Comparison of ENCODE assay signal across 8 cellular contexts in the genomic region with DNA sequence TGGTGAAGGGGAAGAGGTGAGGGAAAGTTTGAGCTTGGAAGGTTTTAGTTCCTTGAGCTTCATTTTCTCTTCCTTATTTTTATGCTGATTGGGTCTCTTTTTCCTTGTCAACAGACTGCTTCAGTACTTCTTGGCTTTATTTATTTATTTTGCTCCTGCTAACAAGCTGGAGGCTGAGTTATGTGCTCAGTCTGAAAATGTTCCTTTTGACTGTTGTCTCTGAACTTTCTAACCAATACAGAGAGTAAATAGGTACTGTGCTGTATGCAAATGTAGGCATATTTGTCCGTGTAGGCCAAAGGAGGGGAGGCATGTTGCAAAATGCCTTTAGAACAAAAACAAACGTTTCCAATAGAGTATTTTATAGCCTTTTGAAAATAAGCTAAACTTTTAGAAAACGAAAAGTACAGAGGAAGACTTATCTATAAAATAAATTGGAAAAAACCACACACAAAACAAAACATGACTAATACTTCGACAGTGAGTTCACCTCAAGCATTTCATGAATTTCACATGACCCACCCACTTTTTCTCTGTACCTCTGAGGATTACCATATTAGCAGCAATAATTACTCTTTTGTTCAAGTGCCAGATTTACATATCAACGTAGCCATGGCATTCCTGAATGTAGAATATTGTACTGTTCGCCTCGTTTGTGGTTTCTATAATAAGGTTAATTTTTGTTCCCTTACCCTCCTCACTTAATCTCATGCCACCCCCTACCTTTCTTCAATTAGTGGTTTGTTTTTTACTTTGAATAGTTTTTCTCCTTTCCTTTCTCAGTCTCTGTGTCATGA. TPM values are rescaled to one million over a fixed set of nuclear protein-coding genes. Genes with fewer than 3 reads are reported as not detected.
A peak's percentile ranks its signal among the peaks of the same experiment; 100 is the strongest.
DNase-seq lines count a peak whose midpoint lies in the region; ATAC-seq and TF ChIP-seq lines count a peak whose summit lies in the region.

No MANE protein-coding gene starts in this region.

- H3K36me3 ChIP-seq in body of pancreas (replicated peaks in 1 of 2; ENCODE audit: insufficient read depth in 1 of 2, low read depth in 2 of 2): no peaks in the 10 kb centered on the region

- H3K4me3 ChIP-seq in fibroblast of mammary gland (ENCODE audit: control insufficient read depth, low read depth, low read length) (no peak overlapping the region), body of pancreas (no peak overlapping the region)

- peak overlapping the region in 1 of 4 donors; percentile 29 for H3K27ac ChIP-seq in body of pancreas

- TF ChIP-seq POLR2A in body of pancreas (IDR thresholded peaks at IDR 0.05): no peak

- no peaks in the 10 kb centered on the region for H3K9me3 ChIP-seq in body of pancreas

- TF ChIP-seq CTCF in GM20000 (IDR thresholded peaks at IDR 0.05; ENCODE audit: extremely low read depth, missing control alignments) (no peak), fibroblast of mammary gland (conservative IDR thresholded peaks at IDR 0.05; ENCODE audit: control insufficient read depth, insufficient read depth, low read depth, low read length) (no peak), body of pancreas (IDR thresholded peaks at IDR 0.05) (no peak)

- ATAC-seq in body of pancreas: no peak

- no peaks in the 10 kb centered on the region for H3K27me3 ChIP-seq in body of pancreas

- intact Hi-C loops in body of pancreas (cut with DNase I): no loop called here

- H3K4me1 ChIP-seq in body of pancreas: peaks cover 6% of the 10 kb centered on the region

- peak; percentile 37 for DNase-seq in Ammon's horn (ENCODE audit: low spot score)
- peak; percentile 56 for DNase-seq in GM20000 (ENCODE audit: low spot score)
- DNase-seq in NCI-H526 (lab: John Stamatoyannopoulos, UW): peak; percentile 67 to 69
- peak; percentile 56 for DNase-seq in fibroblast of mammary gland (ENCODE audit: low read depth)
- no peak for DNase-seq in mucosa of gallbladder (ENCODE audit: low spot score)
- no peak for DNase-seq in NCI-H1436 treated with DMSO at 0.1 percent for 48 hours (lab: John Stamatoyannopoulos, UW)
- DNase-seq in NCI-H524 treated with DMSO at 0.1 percent for 48 hours (lab: John Stamatoyannopoulos, UW): no peak
- DNase-seq in body of pancreas: no peak

- WGBS in body of pancreas, 2 donors: 37 to 39% methylated on average over 7 of the region's 7 CpGs

RNA-seq across cellular contexts. Expression of a gene that starts 4.7 kb away (rescaled TPM):
- total RNA-seq in mucosa of gallbladder: 36.9 TPM
- 10 to 100 TPM; 13.8 to 31.4 TPM for total RNA-seq in body of pancreas

RNA-seq across cellular contexts. Expression of a gene that starts 44.3 kb away (rescaled TPM):
- total RNA-seq in mucosa of gallbladder (65.9 TPM), body of pancreas (10 to 100 TPM; 30.3 to 32.9 TPM)

Comparison
In these comparisons a context has a peak if more than half of its experiments do, and no peak if none do; other contexts are left out.
1. DNase-seq: peak in Ammon's horn (single experiment), GM20000 (single experiment), NCI-H526 (2 of 2) and fibroblast of mammary gland (single experiment); none in mucosa of gallbladder (single experiment), NCI-H1436 treated with DMSO at 0.1 percent for 48 hours (single experiment), NCI-H524 treated with DMSO at 0.1 percent for 48 hours (single experiment) and body of pancreas (0 of 4).